11 cellular contexts compared by ENCODE assay signal in the genomic region with DNA sequence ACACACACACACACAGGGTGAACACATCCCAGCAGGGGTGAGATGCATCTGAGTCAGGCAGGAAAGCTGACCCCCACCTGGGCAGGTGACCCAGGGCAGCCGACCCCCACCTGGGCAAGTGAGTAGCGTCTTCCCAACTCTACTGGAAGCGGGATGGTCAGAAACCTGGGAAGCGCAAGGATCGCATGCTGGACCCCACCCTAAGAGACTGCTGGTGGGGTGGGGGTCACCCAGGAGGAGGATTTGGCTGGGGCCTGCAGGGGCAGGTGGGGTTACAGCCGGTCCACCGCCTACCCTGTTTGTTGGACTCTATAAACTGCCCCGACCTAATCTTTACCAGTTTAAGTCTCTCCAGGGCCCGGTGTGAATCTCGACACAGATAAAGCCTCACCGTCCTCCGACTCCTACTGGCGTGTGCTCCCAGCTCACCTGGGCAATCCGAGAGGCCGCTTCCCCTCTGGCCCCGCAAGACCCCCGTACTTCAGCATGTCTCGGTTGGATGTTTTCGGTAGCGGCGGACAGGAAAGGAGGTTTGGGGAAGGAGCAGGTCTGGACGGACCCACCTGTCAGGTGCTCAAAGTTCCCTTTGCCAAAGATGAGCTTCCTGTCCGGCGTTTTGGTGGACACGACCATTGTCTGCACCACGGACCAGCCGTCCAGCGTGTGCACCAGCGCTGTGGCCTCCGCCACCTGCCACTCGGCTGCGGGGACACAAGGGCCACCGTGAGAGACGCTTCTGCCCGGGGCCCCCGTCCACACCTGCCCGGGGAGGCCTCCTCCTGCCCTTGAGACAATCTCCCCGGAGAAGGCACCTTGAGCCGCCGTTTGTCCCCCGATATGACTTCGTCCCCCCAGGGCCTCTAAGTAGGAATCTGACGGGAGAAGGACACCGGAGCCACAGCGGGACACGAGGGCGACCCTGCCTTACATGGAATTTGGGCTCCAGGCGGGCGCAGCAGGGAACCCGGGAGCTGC. TPM values are rescaled to one million over a fixed set of nuclear protein-coding genes. Genes with fewer than 3 reads are reported as not detected.
DNase-seq lines count a peak whose midpoint lies in the region; ATAC-seq, FAIRE-seq and TF ChIP-seq lines count a peak whose summit lies in the region.
"Had no signal": no experiment of that assay in that cellular context is flagged by ENCODE, and none has a peak within 500 bp of the region (broad histone marks: within the 10 kb centered on the region; RNA-seq: fewer than 3 reads in every experiment).

No MANE protein-coding gene starts in this region.

- H3K27me3 Mint-ChIP-seq in GM23338 (ENCODE audit: insufficient read depth, low read depth, poor library complexity) (peaks cover 18% of the 10 kb centered on the region), naive B cell (no peaks in the 10 kb centered on the region)

- RAD21 ChIA-PET in GM12878 (lab: Charles Lee; ENCODE audit: unreplicated experiment), result no interaction called here

- POLR2A ChIA-PET in A673 (lab: Charles Lee; ENCODE audit: low non-redundant PET) (no interaction called here), GM12878 (lab: Charles Lee) (no interaction called here)

- WGBS in GM12878 (ENCODE audit: insufficient coverage, insufficient replicate concordance, low lambda C conversion rate, missing lambda C conversion rate), result 97% methylated on average over 50 of the region's 50 CpGs

- H3K36me3 ChIP-seq in A673 (ENCODE audit: insufficient read depth, low read length, poor library complexity, severe bottlenecking) (peaks cover 37% of the 10 kb centered on the region), GM23338 (ENCODE audit: insufficient read depth) (peaks cover 6% of the 10 kb centered on the region; the same call in 1 of the 2 replicates), GM12878 (ENCODE audit: control insufficient read depth in 2 of 2, insufficient read depth in 2 of 2, low read length in 1 of 2) (peaks cover 5 to 14% of the 10 kb centered on the region in 2 experiments; a peak in 3 of 4 replicates)

- DNase-seq in A673 (ENCODE audit: low spot score) (no peak), GM23338 (ENCODE audit: low spot score) (no peak), GM12878 (ENCODE audit: low read depth, low spot score) (no peak), naive B cell (no peak), NCI-H2171 (lab: John Stamatoyannopoulos, UW) (no peak), HuH-7 (ENCODE audit: low spot score) (no peak)
- no peak for DNase-seq in stimulated activated CD4-positive, alpha-beta T cell treated with anti-CD3 and anti-CD28 coated beads, Interleukin-2, amount 100 ng/mL, for 48 hours
- no peak for DNase-seq in stimulated activated naive CD4-positive, alpha-beta T cell treated with Interleukin-2 at 50 U/mL for 16 hours (lab: John Stamatoyannopoulos, UW)

- no peak for TF ChIP-seq POLR2A in GM12878 (IDR thresholded peaks at IDR 0.05; ENCODE audit: low read depth, low read length)

- BruUV-seq in A673 (replicated peaks; lab: Mats Ljungman, UMichigan) (no TSS peak), GM12878 (replicated peaks; lab: Mats Ljungman, UMichigan) (TSS peak; percentile 46)

- intact Hi-C loops in A673 (cut with micrococcal nuclease; ENCODE audit: unreplicated experiment), result no loop called here
- intact Hi-C loops in GM12878 (cut with micrococcal nuclease; ENCODE audit: unreplicated experiment), result loop anchor here (5.0 to 10.0 kb wide), 3 partner anchors 34 to 1136 kb away; partner anchors contain the start of genes ASMTL and PLCXD1

- no peaks in the 10 kb centered on the region for H3K9me2 ChIP-seq in GM23338 (ENCODE audit: insufficient read depth)

- H3K9me3 Mint-ChIP-seq in GM23338 (peaks cover 9% of the 10 kb centered on the region; the same call in 2 of the 3 replicates), naive B cell (peaks cover 0 to 3% (median 0%) of the 10 kb centered on the region in 7 donors)

- CTCF ChIA-PET in A673 (lab: Charles Lee), result no interaction called here
- CTCF ChIA-PET in GM12878 (lab: Yijun Ruan, JAX), result no interaction called here

- H2AFZ ChIP-seq in GM23338 (no peak overlapping the region), GM12878 (ENCODE audit: control insufficient read depth, low read depth, low read length) (no peak overlapping the region)

- H3K9me3 ChIP-seq in A673 (ENCODE audit: low read depth, low read length, poor library complexity, severe bottlenecking), result no peaks in the 10 kb centered on the region
- no peaks in the 10 kb centered on the region for H3K9me3 ChIP-seq in GM12878 (replicated peaks; ENCODE audit: control insufficient read depth, insufficient read depth, low read length)

- peak overlapping the region; percentile 62; the same call in 1 of the 2 replicates for H3K4me2 ChIP-seq in GM23338
- H3K4me2 ChIP-seq in GM12878 (ENCODE audit: control insufficient read depth, insufficient read depth), result 0 out of 2 replicates have a peak overlapping the region, but pooled peaks have one; percentile 4
- H3K4me2 ChIP-seq: KMS-11 had no signal

- no peak for ATAC-seq in GM23338
- ATAC-seq in GM12878, result no peak
- ATAC-seq in naive B cell (ENCODE audit: low read depth in 2 of 2), result no peak

- TF ChIP-seq CTCF in A673 (conservative IDR thresholded peaks at IDR 0.05; ENCODE audit: low read depth, low read length) (no peak), GM23338 (conservative IDR thresholded peaks at IDR 0.05; ENCODE audit: low read depth in 2 of 2) (no peak), GM12878 (IDR thresholded peaks at IDR 0.05 in 2 of 3, conservative IDR thresholded peaks at IDR 0.05 in 1 of 3; ENCODE audit: control insufficient read depth in 2 of 3, extremely low read depth in 1 of 3, insufficient read depth in 1 of 3, low read depth in 3 of 3, low read length in 3 of 3) (no peak)

- H3K4me1 ChIP-seq in A673 (ENCODE audit: insufficient read depth, low read length, poor library complexity, severe bottlenecking) (no peaks in the 10 kb centered on the region), GM23338 (ENCODE audit: insufficient read depth) (no peaks in the 10 kb centered on the region; the same call in 1 of the 2 replicates), GM12878 (ENCODE audit: control insufficient read depth, insufficient read depth, low read length) (peaks cover 7% of the 10 kb centered on the region)

- no peak for TF ChIP-seq EP300 in GM12878 (IDR thresholded peaks at IDR 0.05; ENCODE audit: borderline replicate concordance in 1 of 2, control insufficient read depth in 1 of 2, low read depth in 2 of 2, low read length in 2 of 2)

- in situ Hi-C loops in GM12878 (cut with MboI), result no loop called here

- H3K27ac Mint-ChIP-seq in GM23338 (no peak overlapping the region; the same call in 1 of the 2 replicates), naive B cell (peak overlapping the region in 1 of 6 donors; percentile 89)

- H3K4me1 Mint-ChIP-seq in GM23338 (no peaks in the 10 kb centered on the region; the same call in 2 of the 3 replicates), naive B cell (peaks cover 10 to 26% (median 16%) of the 10 kb centered on the region in 3 donors)

- TF ChIP-seq RAD21 in GM12878 (IDR thresholded peaks at IDR 0.05; ENCODE audit: insufficient read depth, low read depth, low read length), result no peak

- SMC1A ChIA-PET in GM12878 (lab: Charles Lee; ENCODE audit: uncharacterized antibody, unreplicated experiment), result no interaction called here

- H3K4me3 Mint-ChIP-seq in GM23338 (peak overlapping the region; percentile 54), naive B cell (peak overlapping the region in 5 of 8 donors; percentile 33 to 70 (median 49))

- peak overlapping the region; percentile 50 for H3K27ac ChIP-seq in A673 (ENCODE audit: low read depth, low read length, poor library complexity, severe bottlenecking)
- peak overlapping the region; percentile 83; the same call in 1 of the 2 replicates for H3K27ac ChIP-seq in GM23338 (ENCODE audit: low read depth)
- H3K27ac ChIP-seq in GM12878 (ENCODE audit: control insufficient read depth, insufficient read depth), result no peak overlapping the region
- H3K27ac ChIP-seq: KMS-11 had no signal

- peaks cover 10% of the 10 kb centered on the region; the same call in 1 of the 2 replicates for H3F3A ChIP-seq in GM23338 (replicated peaks; ENCODE audit: low read depth)

- H3K79me2 ChIP-seq in GM23338 (replicated peaks; ENCODE audit: insufficient read depth) (peaks cover 13% of the 10 kb centered on the region; the same call in 1 of the 2 replicates), GM12878 (ENCODE audit: control insufficient read depth, insufficient read depth, low read length) (peaks cover 14% of the 10 kb centered on the region)

- H4K20me1 ChIP-seq in GM23338 (replicated peaks; ENCODE audit: insufficient read depth) (no peaks in the 10 kb centered on the region; the same call in 1 of the 2 replicates), GM12878 (ENCODE audit: control insufficient read depth, insufficient read depth) (no peaks in the 10 kb centered on the region)

- H3K4me3 ChIP-seq in A673 (ENCODE audit: low read depth, low read length, poor library complexity, severe bottlenecking) (no peak overlapping the region), GM23338 (0 out of 2 replicates have a peak overlapping the region, but pooled peaks have one; percentile 40), GM12878 (no peak overlapping the region)

- no peaks in the 10 kb centered on the region for H3K27me3 ChIP-seq in A673 (replicated peaks; ENCODE audit: insufficient read depth, low read depth, low read length, poor library complexity)
- no peaks in the 10 kb centered on the region for H3K27me3 ChIP-seq in GM23338 (ENCODE audit: insufficient read depth)
- no peaks in the 10 kb centered on the region for H3K27me3 ChIP-seq in GM12878 (replicated peaks in 1 of 2; ENCODE audit: control insufficient read depth in 2 of 2, insufficient read depth in 2 of 2, low read length in 1 of 2)

- peaks cover 29% of the 10 kb centered on the region for H3K36me3 Mint-ChIP-seq in GM23338 (ENCODE audit: low read depth)
- H3K36me3 Mint-ChIP-seq in naive B cell, result peaks cover 5 to 27% of the 10 kb centered on the region in 2 donors

- no peak for FAIRE-seq in GM12878 (lab: Jason Lieb, UNC)
- FAIRE-seq: colon, GM18507 had no signal

- no peak overlapping the region for H3K9ac ChIP-seq in GM12878 (ENCODE audit: control insufficient read depth, insufficient read depth, low read length)
- H3K9ac ChIP-seq: KMS-11 had no signal

RNA-seq across cellular contexts. Expression of gene GTPBP6, which starts 2.0 kb away (rescaled TPM):
- total RNA-seq in A673 (2021), result 82.3 and 85.1 TPM in 2 replicates
- total RNA-seq in GM23338 (2014; rRNA removed; shearing (Covaris generic)), result 57.4 and 66.8 TPM in 2 replicates
- polyA plus RNA-seq in GM23338 (2016; fragmentation: Nextera tagmentation; extraction: Ambion mirVana), result 41.4 and 43.6 TPM in 2 replicates
- total RNA-seq in GM12878 (2013; cell fraction: nucleolus; rRNA removed), result 16.9 and 20.4 TPM in 2 replicates
- total RNA-seq in GM12878 (2014; rRNA removed), result 42.7 and 49.1 TPM in 2 replicates
- total RNA-seq in GM12878 (2014; rRNA removed; fragmentation: Illumina TruSeq; extraction: Trizol), result 11.6 and 14.7 TPM in 2 replicates
- total RNA-seq in GM12878 (2021), result 65.9 and 71.0 TPM in 2 replicates
- 15.0 TPM for polyA plus RNA-seq in GM12878 (2011; ENCODE audit: low read depth)
- polyA plus RNA-seq in GM12878 (2011; rRNA removed), result 10.6 and 27.5 TPM in 2 replicates
- 37.2 and 59.1 TPM in 2 replicates for polyA plus RNA-seq in GM12878 (2011; cell fraction: cytosol; rRNA removed)
- 60.0 and 78.8 TPM in 2 replicates for polyA plus RNA-seq in GM12878 (2011; cell fraction: nucleus; rRNA removed)
- 40.8 and 42.6 TPM in 2 replicates for polyA plus RNA-seq in GM12878 (2012)
- 4.8 and 8.6 TPM in 2 replicates for polyA plus RNA-seq in GM12878 (2014; fragmentation: Illumina TruSeq; extraction: Trizol)
- 1 to 10 TPM in 1 of 2 experiments, under 1 TPM in 1; 0.31 to 1.9 TPM for polyA plus RNA-seq in GM12878 (2014; fragmentation: Nextera tagmentation; extraction: Ambion mirVana)
- 48.2 and 55.5 TPM in 2 replicates for polyA plus RNA-seq in GM12878 (2014; rRNA removed)
- 10 to 100 TPM in 1 of 2 experiments, 1 to 10 TPM in 1; 8.5 to 46.1 TPM for polyA plus RNA-seq in GM12878 (2016; fragmentation: Nextera tagmentation; extraction: Ambion mirVana)
- polyA minus RNA-seq in GM12878 (2011; rRNA and poly(A)+ RNA removed), result 20.8 and 31.1 TPM in 2 replicates
- 14.2 and 16.7 TPM in 2 replicates for polyA minus RNA-seq in GM12878 (2011; cell fraction: cytosol; rRNA and poly(A)+ RNA removed)
- polyA minus RNA-seq in GM12878 (2011; cell fraction: nucleus; rRNA and poly(A)+ RNA removed), result 8.3 and 17.0 TPM in 2 replicates
- polyA plus RNA-seq in naive B cell (ENCODE audit: low read depth in 6 of 6), result 10 to 100 TPM; 37.7 to 54.0 (median 41.6) TPM

RNA-seq across cellular contexts. Expression of gene PLCXD1, which starts 35.5 kb away (rescaled TPM):
- total RNA-seq in A673 (2021) (60.9 and 72.7 TPM in 2 replicates), GM12878 (2014; rRNA removed) (23.6 and 28.8 TPM in 2 replicates), GM12878 (2014; rRNA removed; fragmentation: Illumina TruSeq; extraction: Trizol) (12.2 and 14.8 TPM in 2 replicates), GM12878 (2021) (27.5 and 28.6 TPM in 2 replicates)
- 95.9 and 112 TPM in 2 replicates for total RNA-seq in GM23338 (2014; rRNA removed; shearing (Covaris generic))
- polyA plus RNA-seq in GM23338 (2016; fragmentation: Nextera tagmentation; extraction: Ambion mirVana) (48.7 and 50.9 TPM in 2 replicates), GM12878 (2011; rRNA removed) (24.7 and 49.7 TPM in 2 replicates), GM12878 (2014; fragmentation: Illumina TruSeq; extraction: Trizol) (12.5 and 21.2 TPM in 2 replicates), GM12878 (2014; fragmentation: Nextera tagmentation; extraction: Ambion mirVana) (1 to 10 TPM; 2.4 to 3.4 TPM), GM12878 (2014; rRNA removed) (49.7 and 49.8 TPM in 2 replicates), GM12878 (2016; fragmentation: Nextera tagmentation; extraction: Ambion mirVana) (10 to 100 TPM; 11.2 to 11.6 TPM), naive B cell (ENCODE audit: low read depth in 6 of 6) (1 to 10 TPM in 5 of 6 donors, not detected in 1; 2.6 to 6.5 (median 4.8) TPM)
- 66.9 and 72.5 TPM in 2 replicates for total RNA-seq in GM12878 (2013; cell fraction: nucleolus; rRNA removed)
- 16.7 TPM for polyA plus RNA-seq in GM12878 (2011; ENCODE audit: low read depth)
- 65.3 and 73.9 TPM in 2 replicates for polyA plus RNA-seq in GM12878 (2011; cell fraction: cytosol; rRNA removed)
- polyA plus RNA-seq in GM12878 (2011; cell fraction: nucleus; rRNA removed), result 128 and 175 TPM in 2 replicates
- 28.7 and 35.2 TPM in 2 replicates for polyA plus RNA-seq in GM12878 (2012)
- polyA minus RNA-seq in GM12878 (2011; rRNA and poly(A)+ RNA removed), result 46.4 and 79.6 TPM in 2 replicates
- polyA minus RNA-seq in GM12878 (2011; cell fraction: cytosol; rRNA and poly(A)+ RNA removed), result 37.4 and 40.9 TPM in 2 replicates
- 21.3 and 30.1 TPM in 2 replicates for polyA minus RNA-seq in GM12878 (2011; cell fraction: nucleus; rRNA and poly(A)+ RNA removed)
